ENCODE assay signal across 16 cellular contexts in genomic region chr22:30333707-30334087, GRCh38.
"Had no signal": no experiment of that assay in that cellular context is flagged by ENCODE, and none has a peak within 500 bp of the region (broad histone marks: within the 10 kb centered on the region; RNA-seq: fewer than 3 reads in every experiment).

No MANE protein-coding gene starts in this region.

- H3K27ac ChIP-seq: epithelial cell of prostate, neutrophil, parathyroid adenoma, upper lobe of left lung had no signal

- H3K4me3 ChIP-seq: mucosa of descending colon, sigmoid colon, upper lobe of left lung had no signal

- H3K9me3 ChIP-seq: mucosa of descending colon, neutrophil, sigmoid colon, upper lobe of left lung had no signal

- H3K27me3 ChIP-seq: neutrophil, sigmoid colon, upper lobe of left lung had no signal

- H3K9me3 Mint-ChIP-seq: memory B cell, natural killer cell had no signal

- H3K79me2 ChIP-seq: parathyroid adenoma had no signal

- H3K9ac ChIP-seq: parathyroid adenoma had no signal

- H3K4me1 ChIP-seq: parathyroid adenoma, sigmoid colon, upper lobe of left lung had no signal

- FAIRE-seq: frontal cortex had no signal

- ATAC-seq: left ventricle myocardium superior, natural killer cell, SK-N-SH treated with all-trans-retinoic acid at 6 μM for 48 hours had no signal

- H3K27ac Mint-ChIP-seq: memory B cell had no signal

- DNase-seq: activated CD8-positive, alpha-beta memory T cell treated with anti-CD3 and anti-CD28 coated beads, Interleukin-2, amount 50 U/mL, for 4 hours; activated effector memory CD4-positive, alpha-beta T cell treated with Interleukin-2 at 50 U/mL for 16 hours; kidney glomerular epithelial cell; left ventricle myocardium superior; natural killer cell; SHP77 treated with DMSO at 0.1 percent for 48 hours; sigmoid colon; stimulated activated naive CD4-positive, alpha-beta T cell; upper lobe of left lung had no signal

- H3K4me3 Mint-ChIP-seq: memory B cell, natural killer cell had no signal

- H2AFZ ChIP-seq: parathyroid adenoma had no signal

- H3K27me3 Mint-ChIP-seq: memory B cell had no signal

- H3K4me1 Mint-ChIP-seq: memory B cell, natural killer cell had no signal

- H3K36me3 Mint-ChIP-seq: natural killer cell had no signal
